In the genomic region with DNA sequence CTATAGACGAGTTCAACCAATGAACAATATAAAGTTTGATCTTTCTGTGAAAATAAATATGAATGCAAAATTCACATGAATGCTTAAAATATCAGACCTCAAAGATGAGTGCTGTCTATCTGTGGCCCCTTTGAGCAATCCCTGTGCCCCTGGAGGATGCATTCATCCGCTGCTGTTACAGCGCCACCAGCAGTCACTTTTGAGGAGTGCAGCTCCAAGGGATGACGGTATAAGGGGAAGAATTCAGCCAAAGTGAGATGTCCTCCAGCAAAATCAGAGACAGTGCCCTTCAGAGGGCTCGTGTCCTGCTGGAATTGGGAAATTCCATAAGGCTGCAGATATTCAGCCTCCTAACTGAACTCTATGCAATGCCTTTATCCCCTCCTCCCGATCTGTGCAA, we compare ENCODE assay signal across 10 cellular contexts. TPM values are rescaled to one million over a fixed set of nuclear protein-coding genes. Genes with fewer than 3 reads are reported as not detected.
DNase-seq lines count a peak whose midpoint lies in the region; ATAC-seq, FAIRE-seq and TF ChIP-seq lines count a peak whose summit lies in the region.
"Had no signal": no experiment of that assay in that cellular context is flagged by ENCODE, and none has a peak within 500 bp of the region (broad histone marks: within the 10 kb centered on the region; RNA-seq: fewer than 3 reads in every experiment).

No MANE protein-coding gene starts in this region.

- TF ChIP-seq EP300 in K562 (IDR thresholded peaks at IDR 0.05; ENCODE audit: low read length) = no peak

- H3K27me3 ChIP-seq in K562 (ENCODE audit: control insufficient read depth in 2 of 2, insufficient read depth in 2 of 2, low read length in 2 of 2) (peaks cover 10 to 35% of the 10 kb centered on the region in 2 experiments), mesendoderm (ENCODE audit: insufficient read depth, low read length, poor library complexity) (no peaks in the 10 kb centered on the region)
- H3K27me3 ChIP-seq: esophagus squamous epithelium had no signal

- H3K79me1 ChIP-seq in mesendoderm (ENCODE audit: low read length) = no peaks in the 10 kb centered on the region

- H4K5ac ChIP-seq in mesendoderm (ENCODE audit: low read length) = no peak overlapping the region

- no peak overlapping the region for H2AFZ ChIP-seq in K562 (ENCODE audit: low read depth, low read length)

- H3K4me2 ChIP-seq in K562 (ENCODE audit: insufficient read depth, low read length) (no peak overlapping the region), mesendoderm (ENCODE audit: low read length) (no peak overlapping the region)

- no TSS peak for BruUV-seq in K562 (replicated peaks; lab: Mats Ljungman, UMichigan)

- H3K56ac ChIP-seq in mesendoderm (ENCODE audit: low read length) = no peak overlapping the region

- H3K4ac ChIP-seq in mesendoderm (ENCODE audit: low read depth, low read length) = no peak overlapping the region

- H3K79me2 ChIP-seq in K562 (ENCODE audit: control insufficient read depth, insufficient read depth, low read length) (no peaks in the 10 kb centered on the region), mesendoderm (ENCODE audit: control insufficient read depth, insufficient read depth, low read length) (no peaks in the 10 kb centered on the region)

- H3K27ac ChIP-seq in K562 (ENCODE audit: extremely low read depth, low read depth, low read length) (no peak overlapping the region), mesendoderm (ENCODE audit: low read depth, low read length) (no peak overlapping the region)
- H3K27ac ChIP-seq: esophagus squamous epithelium had no signal

- TF ChIP-seq RAD21 in K562 (CRISPR knock-in tag; conservative IDR thresholded peaks at IDR 0.05 in 1 of 2, IDR thresholded peaks at IDR 0.05 in 1 of 2) = peak in 1 of 2 experiments; percentile 34; a peak in 2 of 4 replicates

- TF ChIP-seq CTCF in D721Med (IDR thresholded peaks at IDR 0.05; ENCODE audit: insufficient read depth, missing control alignments) (peak; percentile 22), HFF-Myc (IDR thresholded peaks at IDR 0.05; ENCODE audit: low read depth, low read length, missing control alignments) (peak; percentile 82), K562 (IDR thresholded peaks at IDR 0.05 in 2 of 3, conservative IDR thresholded peaks at IDR 0.05 in 1 of 3; ENCODE audit: insufficient read depth in 2 of 3, low read depth in 1 of 3, low read length in 3 of 3) (peak; percentile 60 to 71 (median 70))

- DNase-seq in D721Med (ENCODE audit: insufficient read length, low spot score) = no peak
- DNase-seq in HFF-Myc (ENCODE audit: extremely low read depth, low read depth) = no peak
- DNase-seq in K562 (ENCODE audit: extremely low read depth in 1 of 4, low spot score in 3 of 4) = peak; percentile 32 to 46 (median 40)
- DNase-seq in mesendoderm = peak; percentile 80
- no peak for DNase-seq in stimulated activated naive CD4-positive, alpha-beta T cell treated with Interleukin-2 at 50 U/mL for 16 hours (lab: John Stamatoyannopoulos, UW)
- no peak for DNase-seq in A172 (ENCODE audit: low spot score)
- DNase-seq: esophagus squamous epithelium, NCI-H1417 treated with DMSO at 0.1 percent for 48 hours had no signal

- H3K4me1 ChIP-seq in K562 (replicated peaks in 1 of 2; ENCODE audit: control insufficient read depth in 2 of 2, insufficient read depth in 2 of 2, low read length in 2 of 2) (no peaks in the 10 kb centered on the region), mesendoderm (ENCODE audit: control insufficient read depth, low read depth, low read length) (peaks cover 29% of the 10 kb centered on the region)

- TF ChIP-seq POLR2A in K562 (conservative IDR thresholded peaks at IDR 0.05) = no peak

- intact Hi-C loops in K562 (cut with micrococcal nuclease) = no loop called here

- peak overlapping the region; percentile 19 for H2AK5ac ChIP-seq in mesendoderm (ENCODE audit: low read length)

- H3K9ac ChIP-seq in K562 (ENCODE audit: insufficient read depth in 1 of 2, low read depth in 2 of 2, low read length in 2 of 2) = no peak overlapping the region
- H3K9ac ChIP-seq in mesendoderm (ENCODE audit: low read length) = no peak overlapping the region

- POLR2A ChIA-PET in K562 (lab: Yijun Ruan, JAX) = no interaction called here

- CTCF ChIA-PET in K562 (lab: Yijun Ruan, JAX; ENCODE audit: low intra/inter-chr PET ratio) = no interaction called here

- no peak overlapping the region for H2BK120ac ChIP-seq in mesendoderm (ENCODE audit: low read depth, low read length)

- no peak overlapping the region for H2BK5ac ChIP-seq in mesendoderm (ENCODE audit: low read length)

- H3K18ac ChIP-seq in mesendoderm (ENCODE audit: low read length) = no peak overlapping the region

- H4K8ac ChIP-seq in mesendoderm (ENCODE audit: low read depth, low read length) = no peak overlapping the region

- H4K20me1 ChIP-seq in K562 (replicated peaks; ENCODE audit: control insufficient read depth, insufficient read depth, low read length) = 0 out of 2 replicates have a peak, but pooled peaks cover 7% of the 10 kb centered on the region

- no peaks in the 10 kb centered on the region for H3K9me3 ChIP-seq in K562 (replicated peaks; ENCODE audit: control insufficient read depth, insufficient read depth, low read depth, low read length)
- H3K9me3 ChIP-seq: esophagus squamous epithelium had no signal

- 0% methylated on average over 6 of the region's 6 CpGs for WGBS in K562 (ENCODE audit: insufficient coverage, low coverage, missing lambda C conversion rate)
- WGBS in mesendoderm (ENCODE audit: extremely low coverage, insufficient coverage, low lambda C conversion rate) = no CpG with 5 or more reads among the region's 6 CpGs

- no peak overlapping the region for H3K23ac ChIP-seq in mesendoderm (ENCODE audit: low read length)

- H3K4me3 ChIP-seq in HFF-Myc (replicated peaks; ENCODE audit: low read depth, low read length) (no peak overlapping the region), K562 (no peak overlapping the region), mesendoderm (ENCODE audit: low read length) (no peak overlapping the region)
- H3K4me3 ChIP-seq: esophagus squamous epithelium had no signal

- H3K36me3 ChIP-seq in K562 (ENCODE audit: control insufficient read depth, insufficient read depth, low read length) = no peaks in the 10 kb centered on the region
- no peaks in the 10 kb centered on the region for H3K36me3 ChIP-seq in mesendoderm (ENCODE audit: control insufficient read depth, insufficient read depth, low read length)
- H3K36me3 ChIP-seq: esophagus squamous epithelium had no signal

- no peak for FAIRE-seq in D721Med (lab: Jason Lieb, UNC)
- FAIRE-seq in K562 (lab: Jason Lieb, UNC) = peak; percentile 55

- no peak overlapping the region for H2BK15ac ChIP-seq in mesendoderm (replicated peaks; ENCODE audit: low read depth)

- in situ Hi-C loops in K562 (cut with MboI) = loop anchor here (10.0 kb wide), 1 partner anchor 209 kb away; no protein-coding TSS in a partner anchor

- ATAC-seq in K562 (peak; percentile 63), GM19467 (IDR thresholded peaks at IDR 0.05; ENCODE audit: unreplicated experiment) (no peak), GM19463 (IDR thresholded peaks at IDR 0.05; ENCODE audit: unreplicated experiment) (no peak)

- no peaks in the 10 kb centered on the region for H3K9me1 ChIP-seq in K562 (ENCODE audit: control insufficient read depth, insufficient read depth, low read length)

TF ChIP-seq in K562, 482 proteins besides CTCF, POLR2A, EP300 and RAD21 (continues in another document):
- TF ChIP-seq CSDE1 (IDR thresholded peaks at IDR 0.05) (no peak), FOXK1 (CRISPR knock-in tag; IDR thresholded peaks at IDR 0.05; ENCODE audit: borderline replicate concordance) (no peak), ARID3A (IDR thresholded peaks at IDR 0.05; ENCODE audit: borderline replicate concordance, low read depth, low read length) (no peak), ZNF445 (CRISPR knock-in tag; IDR thresholded peaks at IDR 0.05; ENCODE audit: low read depth) (no peak), CBX2 (IDR thresholded peaks at IDR 0.05; ENCODE audit: insufficient read depth, low read length, poor library complexity, severe bottlenecking) (no peak)

RNA-seq across cellular contexts. Expression of gene CHRNA1, which starts 12.0 kb away (rescaled TPM):
- not detected in 2 replicates for total RNA-seq in K562 (2011; cell fraction: chromatin; rRNA removed; ENCODE audit: low replicate concordance)
- not detected in 2 replicates for total RNA-seq in K562 (2011; cell fraction: nucleolus; rRNA removed)
- not detected in 2 replicates for total RNA-seq in K562 (2011; cell fraction: nucleoplasm; rRNA removed)
- not detected in 2 replicates for total RNA-seq in K562 (2014; rRNA removed)
- total RNA-seq in K562 (2014; rRNA removed; fragmentation: Illumina TruSeq; extraction: Trizol) = not detected in 2 replicates
- total RNA-seq in K562 (2015; rRNA removed; fragmentation: Illumina TruSeq; extraction: Trizol) = not detected in 2 replicates
- not detected in 2 replicates for total RNA-seq in K562 (2021)
- not detected in 2 replicates for polyA plus RNA-seq in K562 (2011; rRNA removed)
- not detected in 2 replicates for polyA plus RNA-seq in K562 (2011; cell fraction: cytosol; rRNA removed)
- polyA plus RNA-seq in K562 (2011; cell fraction: nucleus; rRNA removed) = not detected in 2 replicates
- not detected in 2 replicates for polyA plus RNA-seq in K562 (2012)
- polyA plus RNA-seq in K562 (2014; fragmentation: Illumina TruSeq; extraction: Trizol) = not detected in 2 replicates
- polyA plus RNA-seq in K562 (2014; fragmentation: Nextera tagmentation; extraction: Ambion mirVana) = not detected
- polyA plus RNA-seq in K562 (2014; rRNA removed) = not detected in 2 replicates
- polyA minus RNA-seq in K562 (2011; rRNA and poly(A)+ RNA removed) = not detected in 2 replicates
- not detected in 2 replicates for polyA minus RNA-seq in K562 (2011; cell fraction: cytosol; rRNA and poly(A)+ RNA removed)
- polyA minus RNA-seq in K562 (2011; cell fraction: nucleus; rRNA and poly(A)+ RNA removed) = not detected in 2 replicates
- 5.7 TPM for polyA plus RNA-seq in mesendoderm (2013, experiment 1 of 2)
- polyA plus RNA-seq in mesendoderm (2013, experiment 2 of 2) = 5.2 TPM
- total RNA-seq in A172 (2014; rRNA removed; shearing (Covaris generic)) = not detected in 2 replicates
- total RNA-seq: esophagus squamous epithelium had no signal

Comparison
In these comparisons a context has a peak if more than half of its experiments do, and no peak if none do; other contexts are left out.
1. DNase-seq: peak in K562 (4 of 4) and mesendoderm (single experiment); none in D721Med (single experiment), HFF-Myc (single experiment), stimulated activated naive CD4-positive, alpha-beta T cell treated with Interleukin-2 at 50 U/mL for 16 hours (single experiment) and A172 (single experiment).
2. CTCF ChIP-seq: peak in every context shown above with its lines; median percentile 82 in HFF-Myc; 70 in K562; 22 in D721Med.